ENCODE assay signal across 1 cellular context in the genomic region with DNA sequence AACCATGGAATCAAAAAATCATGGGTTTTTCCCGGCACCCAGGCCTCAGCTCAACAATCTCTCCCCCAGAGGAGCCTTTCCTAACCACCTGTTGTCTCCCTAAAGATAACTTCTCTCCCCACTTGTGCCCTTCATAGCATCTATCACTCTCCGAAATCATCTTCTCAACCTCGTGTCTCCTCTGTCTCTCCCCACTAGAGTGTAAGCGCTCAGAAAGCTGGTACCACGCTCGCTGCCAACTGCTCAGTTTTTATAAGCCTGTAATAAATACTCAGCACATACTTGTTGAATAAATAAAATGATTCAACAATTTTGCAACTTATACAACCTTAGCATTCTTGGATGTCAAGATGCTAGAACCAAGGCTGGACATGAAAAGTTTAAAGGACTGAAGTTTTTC.
TF ChIP-seq lines count a peak whose summit lies in the region.

No MANE protein-coding gene starts in this region.

TF ChIP-seq in HEK293, 187 proteins besides CTCF, POLR2A, EP300 and RAD21 (continued from another document):
- TF ChIP-seq, protein P1, sequence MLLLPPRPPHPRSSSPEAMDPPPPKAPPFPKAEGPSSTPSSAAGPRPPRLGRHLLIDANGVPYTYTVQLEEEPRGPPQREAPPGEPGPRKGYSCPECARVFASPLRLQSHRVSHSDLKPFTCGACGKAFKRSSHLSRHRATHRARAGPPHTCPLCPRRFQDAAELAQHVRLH (tag by site-specific recombination; IDR thresholded peaks at IDR 0.05): no peak
- TF ChIP-seq SCRT1 (tag by site-specific recombination; IDR thresholded peaks at IDR 0.05; ENCODE audit: borderline replicate concordance): peak; percentile 66
- TF ChIP-seq SETDB1 (IDR thresholded peaks at IDR 0.05; ENCODE audit: insufficient read length, low read length): no peak
- TF ChIP-seq ZNF214 (tag by site-specific recombination; IDR thresholded peaks at IDR 0.05; ENCODE audit: borderline replicate concordance): no peak
- TF ChIP-seq, protein P2, sequence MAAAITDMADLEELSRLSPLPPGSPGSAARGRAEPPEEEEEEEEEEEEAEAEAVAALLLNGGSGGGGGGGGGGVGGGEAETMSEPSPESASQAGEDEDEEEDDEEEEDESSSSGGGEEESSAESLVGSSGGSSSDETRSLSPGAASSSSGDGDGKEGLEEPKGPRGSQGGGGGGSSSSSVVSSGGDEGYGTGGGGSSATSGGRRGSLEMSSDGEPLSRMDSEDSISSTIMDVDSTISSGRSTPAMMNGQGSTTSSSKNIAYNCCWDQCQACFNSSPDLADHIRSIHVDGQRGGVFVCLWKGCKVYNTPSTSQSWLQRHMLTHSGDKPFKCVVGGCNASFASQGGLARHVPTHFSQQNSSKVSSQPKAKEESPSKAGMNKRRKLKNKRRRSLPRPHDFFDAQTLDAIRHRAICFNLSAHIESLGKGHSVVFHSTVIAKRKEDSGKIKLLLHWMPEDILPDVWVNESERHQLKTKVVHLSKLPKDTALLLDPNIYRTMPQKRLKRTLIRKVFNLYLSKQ (tag by site-specific recombination; IDR thresholded peaks at IDR 0.05; ENCODE audit: borderline replicate concordance): no peak
